In genomic region chr7:7051221-7051877, GRCh38 we compare ENCODE assay signal across 10 cellular contexts.
A peak's percentile ranks its signal among the peaks of the same experiment; 100 is the strongest.
DNase-seq lines count a peak whose midpoint lies in the region; ATAC-seq and TF ChIP-seq lines count a peak whose summit lies in the region.
"Had no signal": no experiment of that assay in that cellular context is flagged by ENCODE, and none has a peak within 500 bp of the region (broad histone marks: within the 10 kb centered on the region; RNA-seq: fewer than 3 reads in every experiment).

No MANE protein-coding gene starts in this region.

- H3K36me3 Mint-ChIP-seq in naive thymus-derived CD4-positive, alpha-beta T cell: peaks cover 0 to 11% (median 0%) of the 10 kb centered on the region in 5 donors

- no peak overlapping the region for H3K27ac Mint-ChIP-seq in naive thymus-derived CD4-positive, alpha-beta T cell

- DNase-seq in GM10248 (ENCODE audit: extremely low spot score): peak; percentile 18
- peak; percentile 67 for DNase-seq in NOMO-1 treated with dmso at 0.1 percent for 144 hours (lab: John Stamatoyannopoulos, UW; ENCODE audit: unreplicated experiment)
- no peak for DNase-seq in lower lobe of right lung
- no peak for DNase-seq in NCI-H510A treated with DMSO at 0.1 percent for 48 hours (lab: John Stamatoyannopoulos, UW)
- DNase-seq in activated T-cell treated with anti-CD3 and anti-CD28 coated beads, Interleukin-2, amount 50 U/mL, for 1 hour: no peak
- no peak for DNase-seq in naive thymus-derived CD4-positive, alpha-beta T cell
- no peak for DNase-seq in NCI-H1436 (lab: John Stamatoyannopoulos, UW)
- DNase-seq: cerebellar nuclear complex had no signal

- peaks cover 0 to 6% (median 0%) of the 10 kb centered on the region in 5 donors for H3K27me3 Mint-ChIP-seq in naive thymus-derived CD4-positive, alpha-beta T cell

- POLR2A ChIA-PET in GM10248 (lab: Yijun Ruan, JAX): no interaction called here
- POLR2A ChIA-PET in naive thymus-derived CD4-positive, alpha-beta T cell (lab: Charles Lee): no interaction called here

- CTCF ChIA-PET in GM10248 (lab: Yijun Ruan, JAX): interaction anchor here (1.2 to 1.3 kb wide), 2 partner anchors 24 to 52 kb away, joined by 3 to 4 read pairs; no protein-coding TSS in a partner anchor
- CTCF ChIA-PET in naive thymus-derived CD4-positive, alpha-beta T cell (lab: Charles Lee): interaction anchor here (0.8 kb wide), 1 partner anchor 52 kb away, joined by 4 read pairs; no protein-coding TSS in a partner anchor

- no peaks in the 10 kb centered on the region for H3K4me1 ChIP-seq in lower lobe of right lung
- H3K4me1 ChIP-seq in naive thymus-derived CD4-positive, alpha-beta T cell (ENCODE audit: control insufficient read depth in 2 of 2, insufficient read depth in 2 of 2, low read length in 2 of 2): no peaks in the 10 kb centered on the region

- H3K36me3 ChIP-seq in lower lobe of right lung: no peaks in the 10 kb centered on the region
- H3K36me3 ChIP-seq in naive thymus-derived CD4-positive, alpha-beta T cell (ENCODE audit: control insufficient read depth in 2 of 3, insufficient read depth in 3 of 3, low read length in 3 of 3): no peaks in the 10 kb centered on the region

- no peak overlapping the region for H3K4me3 Mint-ChIP-seq in naive thymus-derived CD4-positive, alpha-beta T cell

- no peaks in the 10 kb centered on the region for H3K9me3 ChIP-seq in lower lobe of right lung
- H3K9me3 ChIP-seq in naive thymus-derived CD4-positive, alpha-beta T cell (ENCODE audit: control insufficient read depth in 2 of 3, low read length in 3 of 3): no peaks in the 10 kb centered on the region

- no peak for TF ChIP-seq CTCF in GM10248 (IDR thresholded peaks at IDR 0.05; ENCODE audit: control extremely low read depth, extremely low read depth, low read depth, missing control alignments)
- no peak for TF ChIP-seq CTCF in lower lobe of right lung (IDR thresholded peaks at IDR 0.05)

- peaks cover 0 to 6% (median 0%) of the 10 kb centered on the region in 7 donors for H3K4me1 Mint-ChIP-seq in naive thymus-derived CD4-positive, alpha-beta T cell

- H3K4me3 ChIP-seq in lower lobe of right lung: no peak overlapping the region
- H3K4me3 ChIP-seq in naive thymus-derived CD4-positive, alpha-beta T cell (ENCODE audit: low read length): no peak overlapping the region

- intact Hi-C loops in lower lobe of right lung (cut with DNase I): no loop called here
- intact Hi-C loops in naive thymus-derived CD4-positive, alpha-beta T cell (cut with micrococcal nuclease): no loop called here

- H3K9me3 Mint-ChIP-seq in naive thymus-derived CD4-positive, alpha-beta T cell: peaks cover 0 to 6% (median 0%) of the 10 kb centered on the region in 11 donors

- no peaks in the 10 kb centered on the region for H3K27me3 ChIP-seq in lower lobe of right lung (ENCODE audit: low read depth)
- H3K27me3 ChIP-seq in naive thymus-derived CD4-positive, alpha-beta T cell (ENCODE audit: control insufficient read depth in 2 of 2, insufficient read depth in 2 of 2, low read length in 2 of 2): no peaks in the 10 kb centered on the region

- no peak overlapping the region for H3K27ac ChIP-seq in lower lobe of right lung
- H3K27ac ChIP-seq in naive thymus-derived CD4-positive, alpha-beta T cell (ENCODE audit: low read depth, low read length): no peak overlapping the region
- H3K27ac ChIP-seq: VCaP had no signal

- peak; percentile 80 for ATAC-seq in HG02588 (IDR thresholded peaks at IDR 0.05; ENCODE audit: unreplicated experiment)
- peak; percentile 46 to 74 for ATAC-seq in lower lobe of right lung
- ATAC-seq in naive thymus-derived CD4-positive, alpha-beta T cell: no peak

Comparison
In these comparisons a context has a peak if more than half of its experiments do, and no peak if none do; other contexts are left out.
1. DNase-seq: peak in GM10248 (single experiment) and NOMO-1 treated with dmso at 0.1 percent for 144 hours (single experiment); none in lower lobe of right lung (single experiment), NCI-H510A treated with DMSO at 0.1 percent for 48 hours (single experiment), activated T-cell treated with anti-CD3 and anti-CD28 coated beads, Interleukin-2, amount 50 U/mL, for 1 hour (single experiment), naive thymus-derived CD4-positive, alpha-beta T cell (0 of 9) and NCI-H1436 (single experiment).